8 cellular contexts compared by ENCODE assay signal in the genomic region with DNA sequence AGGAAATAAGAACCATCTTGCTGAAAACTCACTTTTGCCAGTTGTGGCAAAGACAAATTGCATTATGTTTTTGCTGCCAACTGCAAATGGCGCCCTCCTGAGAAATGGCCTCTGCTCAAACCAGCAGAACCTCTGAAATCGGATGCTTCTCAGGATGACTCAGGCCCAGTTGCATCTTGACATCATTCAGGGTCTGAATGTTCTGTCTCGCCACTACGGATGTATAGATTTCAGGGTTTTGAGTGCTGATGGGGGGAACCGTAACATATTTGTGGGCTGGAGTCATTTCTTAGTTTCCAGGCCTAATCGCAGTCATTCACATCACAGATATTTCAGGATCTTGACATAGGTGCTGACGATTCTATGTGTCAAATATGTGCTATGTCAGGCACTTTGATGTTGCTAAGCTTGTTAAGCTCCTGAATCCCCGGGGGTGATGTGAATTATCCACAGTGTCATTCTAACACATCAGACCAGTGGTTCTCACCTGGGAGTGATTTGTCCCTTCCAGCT.
DNase-seq lines count a peak whose midpoint lies in the region; ATAC-seq and TF ChIP-seq lines count a peak whose summit lies in the region.

No MANE protein-coding gene starts in this region.

- H3K9me2 ChIP-seq in PC-3 (replicated peaks; ENCODE audit: low read length): no peaks in the 10 kb centered on the region

- peak; percentile 60; the same call in 1 of the 2 replicates for TF ChIP-seq CTCF in PC-3 (conservative IDR thresholded peaks at IDR 0.05; ENCODE audit: low read depth, low read length)

- peak overlapping the region; percentile 3; the same call in 1 of the 2 replicates for H2AFZ ChIP-seq in PC-3 (ENCODE audit: low read length)

- H3F3A ChIP-seq in PC-3 (ENCODE audit: low read length, unreplicated experiment): no peaks in the 10 kb centered on the region

- no peaks in the 10 kb centered on the region for H3K79me2 ChIP-seq in PC-3 (ENCODE audit: low read length)

- ATAC-seq in PC-3: peak; percentile 89
- ATAC-seq in GM21526 (IDR thresholded peaks at IDR 0.05; ENCODE audit: low FRiP score, unreplicated experiment): no peak

- DNase-seq in stimulated activated CD4-positive, alpha-beta T cell treated with anti-CD3 and anti-CD28 coated beads, Interleukin-15, amount 100 ng/mL, for 48 hours (ENCODE audit: low read depth in 2 of 2): peak; percentile 23 to 33
- no peak for DNase-seq in stimulated activated CD4-positive, alpha-beta T cell treated with anti-CD3 and anti-CD28 coated beads, Interleukin-4, amount 100 ng/mL, for 4 hours
- DNase-seq in PC-3 (peak; percentile 98), fibroblast of peridontal ligament (ENCODE audit: extremely low read depth) (peak; percentile 98), NCI-H1694 treated with DMSO at 0.1 percent for 48 hours (lab: John Stamatoyannopoulos, UW) (no peak), medulla oblongata (ENCODE audit: extremely low spot score) (no peak), caudate nucleus (lab: John Stamatoyannopoulos, UW) (no peak)

- no peaks in the 10 kb centered on the region for H3K9me3 ChIP-seq in PC-3 (ENCODE audit: low read length)

- BruUV-seq in PC-3 (replicated peaks; lab: Mats Ljungman, UMichigan): no TSS peak

- H3K36me3 ChIP-seq in PC-3 (ENCODE audit: low read depth, low read length): no peaks in the 10 kb centered on the region

- H3K27ac ChIP-seq in PC-3 (ENCODE audit: low read length) (peak overlapping the region; percentile 81), caudate nucleus (ENCODE audit: low read depth, low read length) (no peak overlapping the region)

- no peak overlapping the region for H3K4me3 ChIP-seq in PC-3 (ENCODE audit: low read length)

- H3K9ac ChIP-seq in PC-3 (ENCODE audit: low read length): peak overlapping the region; percentile 38

- POLR2A ChIA-PET in PC-3 (lab: Charles Lee; ENCODE audit: unreplicated experiment): no interaction called here

- CTCF ChIA-PET in PC-3 (lab: Charles Lee): no interaction called here

- peak overlapping the region; percentile 14; the same call in 1 of the 2 replicates for H3K4me2 ChIP-seq in PC-3 (ENCODE audit: low read length)

- no peaks in the 10 kb centered on the region for H3K27me3 ChIP-seq in PC-3 (ENCODE audit: low read length)

- intact Hi-C loops in PC-3 (cut with micrococcal nuclease): no loop called here

- no peaks in the 10 kb centered on the region for H4K20me1 ChIP-seq in PC-3 (ENCODE audit: low read length)

- peaks cover 29% of the 10 kb centered on the region for H3K4me1 ChIP-seq in PC-3 (ENCODE audit: insufficient read depth, low read length)

Comparison
In these comparisons a context has a peak if more than half of its experiments do, and no peak if none do; other contexts are left out.
1. DNase-seq: peak in stimulated activated CD4-positive, alpha-beta T cell treated with anti-CD3 and anti-CD28 coated beads, Interleukin-15, amount 100 ng/mL, for 48 hours (2 of 2), PC-3 (single experiment) and fibroblast of peridontal ligament (single experiment); none in stimulated activated CD4-positive, alpha-beta T cell treated with anti-CD3 and anti-CD28 coated beads, Interleukin-4, amount 100 ng/mL, for 4 hours (0 of 2), NCI-H1694 treated with DMSO at 0.1 percent for 48 hours (single experiment), medulla oblongata (single experiment) and caudate nucleus (0 of 61).